25 cellular contexts compared by ENCODE assay signal in genomic region chr4:73853718-73854473, GRCh38. TPM values are rescaled to one million over a fixed set of nuclear protein-coding genes. Genes with fewer than 3 reads are reported as not detected.
A peak's percentile ranks its signal among the peaks of the same experiment; 100 is the strongest.
DNase-seq lines count a peak whose midpoint lies in the region; ATAC-seq, FAIRE-seq and TF ChIP-seq lines count a peak whose summit lies in the region.
"Had no signal": no experiment of that assay in that cellular context is flagged by ENCODE, and none has a peak within 500 bp of the region (broad histone marks: within the 10 kb centered on the region; RNA-seq: fewer than 3 reads in every experiment).

No MANE protein-coding gene starts in this region.

- H3K4me2 ChIP-seq in fibroblast of lung (ENCODE audit: extremely low read depth, insufficient read depth, low read length), result peak overlapping the region; percentile 57
- H3K4me2 ChIP-seq: SK-N-SH had no signal

- H3K79me2 ChIP-seq in fibroblast of lung (ENCODE audit: control insufficient read depth, insufficient read depth, low read length), result no peaks in the 10 kb centered on the region

- H2AFZ ChIP-seq in fibroblast of lung (ENCODE audit: low read length), result no peak overlapping the region

- H3K9me3 ChIP-seq in fibroblast of lung (ENCODE audit: control insufficient read depth, insufficient read depth, low read depth, low read length) (no peaks in the 10 kb centered on the region), sigmoid colon (no peaks in the 10 kb centered on the region), tibial nerve (no peaks in the 10 kb centered on the region)
- H3K9me3 ChIP-seq: lower lobe of right lung, SK-N-SH had no signal

- H3K36me3 ChIP-seq in fibroblast of lung (ENCODE audit: control insufficient read depth, insufficient read depth, low read length) (no peaks in the 10 kb centered on the region), sigmoid colon (no peaks in the 10 kb centered on the region), tibial nerve (no peaks in the 10 kb centered on the region)
- H3K36me3 ChIP-seq: lower lobe of right lung had no signal

- no peaks in the 10 kb centered on the region for H4K20me1 ChIP-seq in fibroblast of lung (ENCODE audit: control insufficient read depth, extremely low read depth, insufficient read depth, low read length)

- H3K27ac Mint-ChIP-seq in WTC11, result no peak overlapping the region
- H3K27ac Mint-ChIP-seq: activated CD8-positive, alpha-beta T cell treated with anti-CD3 and anti-CD28 coated beads for 36 hours; activated naive CD4-positive, alpha-beta T cell treated with anti-CD3 and anti-CD28 coated beads for 36 hours; effector memory CD8-positive, alpha-beta T cell; H9 had no signal

- CTCF ChIA-PET in WTC11 (lab: Charles Lee), result interaction anchor here (0.6 to 2.6 kb wide), 8 partner anchors 8 to 280 kb away, joined by 3 to 39 read pairs (median 4); partner anchors contain the start of gene CXCL1

- TF ChIP-seq EP300 in sigmoid colon (IDR thresholded peaks at IDR 0.05), result no peak
- TF ChIP-seq EP300 in tibial nerve (IDR thresholded peaks at IDR 0.05), result no peak

- whole genome bisulfite sequencing in sigmoid colon, 2 donors, result 57 to 60% methylated on average over 8 of the region's 8 CpGs
- 31 to 53% methylated on average over 8 of the region's 8 CpGs for WGBS in tibial nerve, 2 donors

- H3K4me3 Mint-ChIP-seq in WTC11, result peak overlapping the region; percentile 52
- H3K4me3 Mint-ChIP-seq: activated CD8-positive, alpha-beta T cell treated with anti-CD3 and anti-CD28 coated beads for 36 hours; activated naive CD4-positive, alpha-beta T cell treated with anti-CD3 and anti-CD28 coated beads for 36 hours; CD4-positive, alpha-beta memory T cell; effector memory CD8-positive, alpha-beta T cell had no signal

- DNase-seq in GM12892 (ENCODE audit: insufficient read length), result no peak
- DNase-seq in WTC11 (ENCODE audit: low spot score), result no peak
- no peak for DNase-seq in fibroblast of lung (ENCODE audit: low read depth in 2 of 2)
- no peak for DNase-seq in sigmoid colon
- DNase-seq in tibial nerve (ENCODE audit: low spot score in 2 of 2), result no peak
- no peak for DNase-seq in NCI-H1436 treated with DMSO at 0.1 percent for 48 hours (lab: John Stamatoyannopoulos, UW)
- DNase-seq in H54 (ENCODE audit: insufficient read length, low spot score), result no peak
- DNase-seq in activated CD8-positive, alpha-beta memory T cell treated with anti-CD3 and anti-CD28 coated beads, Interleukin-2, amount 50 U/mL, for 48 hours, result no peak
- DNase-seq: activated CD8-positive, alpha-beta T cell treated with anti-CD3 and anti-CD28 coated beads for 36 hours; activated naive CD4-positive, alpha-beta T cell treated with anti-CD3 and anti-CD28 coated beads for 36 hours; activated T-cell treated with anti-CD3 and anti-CD28 coated beads, Interleukin-2, amount 50 U/mL, for 1 hour; anterior cingulate cortex; CD4-positive, alpha-beta memory T cell; cerebellar nuclear complex; effector memory CD8-positive, alpha-beta T cell; NCI-H1417; NCI-H510A treated with DMSO at 0.1 percent for 48 hours; RPMI8226; SK-N-SH; stimulated activated CD4-positive, alpha-beta T cell treated with anti-CD3 and anti-CD28 coated beads, Interleukin-15, amount 100 ng/mL, for 24 hours had no signal

- no peak overlapping the region for H3K9ac ChIP-seq in fibroblast of lung (ENCODE audit: insufficient read depth, low read length)
- H3K9ac ChIP-seq: SK-N-SH had no signal

- ATAC-seq in WTC11, result no peak; the same call in 1 of the 2 replicates
- ATAC-seq: activated CD8-positive, alpha-beta T cell treated with anti-CD3 and anti-CD28 coated beads for 36 hours; effector memory CD8-positive, alpha-beta T cell had no signal

- TF ChIP-seq POLR2A in GM12892 (IDR thresholded peaks at IDR 0.05; ENCODE audit: low read depth, low read length) (no peak), sigmoid colon (IDR thresholded peaks at IDR 0.05) (no peak), tibial nerve (IDR thresholded peaks at IDR 0.05) (no peak), H54 (IDR thresholded peaks at IDR 0.05; ENCODE audit: low read depth, low read length) (no peak)

- H3K27me3 ChIP-seq in fibroblast of lung (ENCODE audit: control insufficient read depth, insufficient read depth, low read length) (no peaks in the 10 kb centered on the region), sigmoid colon (no peaks in the 10 kb centered on the region), tibial nerve (no peaks in the 10 kb centered on the region)

- POLR2A ChIA-PET in WTC11 (lab: Charles Lee), result no interaction called here

- FAIRE-seq in GM12892 (lab: Jason Lieb, UNC) (peak; percentile 73), H54 (lab: Jason Lieb, UNC) (no peak)
- FAIRE-seq: GM12891 had no signal

- no peaks in the 10 kb centered on the region for H3K9me3 Mint-ChIP-seq in WTC11
- H3K9me3 Mint-ChIP-seq: activated CD8-positive, alpha-beta T cell treated with anti-CD3 and anti-CD28 coated beads for 36 hours; activated naive CD4-positive, alpha-beta T cell treated with anti-CD3 and anti-CD28 coated beads for 36 hours; effector memory CD8-positive, alpha-beta T cell; H9 had no signal

- no peaks in the 10 kb centered on the region for H3K36me3 Mint-ChIP-seq in WTC11
- H3K36me3 Mint-ChIP-seq: CD4-positive, alpha-beta memory T cell had no signal

- intact Hi-C loops in sigmoid colon (cut with DNase I), result no loop called here

- H3K27me3 Mint-ChIP-seq in WTC11 (ENCODE audit: low read depth), result peaks cover 18% of the 10 kb centered on the region

- H3K4me1 ChIP-seq in fibroblast of lung (ENCODE audit: control insufficient read depth, extremely low read depth, insufficient read depth, low read length) (no peaks in the 10 kb centered on the region), sigmoid colon (peaks cover 0 to 8% (median 0%) of the 10 kb centered on the region in 4 donors), tibial nerve (peaks cover 0 to 16% (median 0%) of the 10 kb centered on the region in 4 donors)

- peaks cover 20% of the 10 kb centered on the region for H3K4me1 Mint-ChIP-seq in WTC11
- H3K4me1 Mint-ChIP-seq: CD4-positive, alpha-beta memory T cell had no signal

- H3K4me3 ChIP-seq in fibroblast of lung (replicated peaks in 1 of 4; ENCODE audit: control extremely low read depth in 1 of 4, insufficient read depth in 1 of 4, low read depth in 3 of 4, low read length in 4 of 4), result peak overlapping the region in 1 of 4 experiments; percentile 32
- peak overlapping the region in 3 of 4 donors; percentile 25 to 32 (median 32) for H3K4me3 ChIP-seq in sigmoid colon
- H3K4me3 ChIP-seq in tibial nerve, result no peak overlapping the region

- TF ChIP-seq CTCF in WTC11 (IDR thresholded peaks at IDR 0.05) (no peak), fibroblast of lung (conservative IDR thresholded peaks at IDR 0.05 in 1 of 2, IDR thresholded peaks at IDR 0.05 in 1 of 2; ENCODE audit: low read depth in 1 of 2, low read length in 2 of 2) (no peak), sigmoid colon (IDR thresholded peaks at IDR 0.05) (no peak), tibial nerve (IDR thresholded peaks at IDR 0.05) (no peak)

- H3K27ac ChIP-seq in fibroblast of lung (ENCODE audit: insufficient read depth, low read length) (no peak overlapping the region), sigmoid colon (no peak overlapping the region), tibial nerve (no peak overlapping the region)
- H3K27ac ChIP-seq: lower lobe of right lung had no signal

TF ChIP-seq in WTC11, 78 proteins besides CTCF, POLR2A, EP300 and RAD21:
- TF ChIP-seq SOX15 (CRISPR knock-in tag; IDR thresholded peaks at IDR 0.05), result no peak
- no peak for TF ChIP-seq SMAD3 (CRISPR knock-in tag; IDR thresholded peaks at IDR 0.05; ENCODE audit: borderline replicate concordance)
- TF ChIP-seq ATF2 (CRISPR knock-in tag; IDR thresholded peaks at IDR 0.05; ENCODE audit: borderline replicate concordance, low read depth), result no peak
- peak; percentile 85; the same call in 1 of the 2 replicates for TF ChIP-seq ZNF263 (CRISPR knock-in tag; IDR thresholded peaks at IDR 0.05; ENCODE audit: low read depth)
TF ChIP-seq in WTC11: peak in this region for 1.

RNA-seq across cellular contexts. Expression of gene PF4V1, which starts 0.8 kb away (rescaled TPM):
- not detected for polyA plus RNA-seq in GM12892 (2012; ENCODE audit: missing spikeins)
- not detected in 3 replicates for total RNA-seq in WTC11 (2021)
- not detected in 2 replicates for total RNA-seq in fibroblast of lung
- not detected in 2 replicates for polyA plus RNA-seq in fibroblast of lung
- polyA plus RNA-seq in fibroblast of lung (2012), result 0.31 TPM in 1 of 2 replicates, not detected in the other
- not detected in 2 replicates for polyA minus RNA-seq in fibroblast of lung (ENCODE audit: low replicate concordance)
- not detected for total RNA-seq in sigmoid colon
- not detected for polyA plus RNA-seq in sigmoid colon
- total RNA-seq in tibial nerve, result not detected
- total RNA-seq: activated CD8-positive, alpha-beta T cell treated with anti-CD3 and anti-CD28 coated beads for 36 hours; activated naive CD4-positive, alpha-beta T cell treated with anti-CD3 and anti-CD28 coated beads for 36 hours; CD4-positive, alpha-beta memory T cell; H9; lower lobe of right lung; T-helper 2 cell treated with Interferon-gamma antibody and Interleukin-4, amounts not matched to agents 100 ng/mL and 5 ng/mL, for 36 hours; temporal lobe had no signal
- polyA plus RNA-seq: CD4-positive, alpha-beta memory T cell; SK-N-SH had no signal

RNA-seq across cellular contexts. Expression of gene CXCL1, which starts 15.3 kb away (rescaled TPM):
- not detected for polyA plus RNA-seq in GM12892 (2012; ENCODE audit: missing spikeins)
- total RNA-seq in WTC11 (2021) (0.85 to 1.4 TPM (median 1.4 TPM) in 3 replicates), fibroblast of lung (1.5 and 2.3 TPM in 2 replicates), sigmoid colon (1 to 10 TPM; 1.5 to 6.8 (median 4.0) TPM), tibial nerve (1 to 10 TPM in 2 of 4 donors, under 1 TPM in 1, not detected in 1; 0.84 to 2.7 (median 1.3) TPM)
- polyA plus RNA-seq in fibroblast of lung (1.2 and 1.4 TPM in 2 replicates), sigmoid colon (100 to 1,000 TPM in 1 of 3 donors, 10 to 100 TPM in 2; 13.2 to 222 (median 16.0) TPM)
- polyA plus RNA-seq in fibroblast of lung (2012), result 0.75 and 1.5 TPM in 2 replicates
- polyA minus RNA-seq in fibroblast of lung (ENCODE audit: low replicate concordance), result 0.39 TPM in 1 of 2 replicates, not detected in the other
- total RNA-seq: activated CD8-positive, alpha-beta T cell treated with anti-CD3 and anti-CD28 coated beads for 36 hours; activated naive CD4-positive, alpha-beta T cell treated with anti-CD3 and anti-CD28 coated beads for 36 hours; CD4-positive, alpha-beta memory T cell; T-helper 2 cell treated with Interferon-gamma antibody and Interleukin-4, amounts not matched to agents 100 ng/mL and 5 ng/mL, for 36 hours had no signal
- polyA plus RNA-seq: CD4-positive, alpha-beta memory T cell had no signal

RNA-seq across cellular contexts. Expression of gene CXCL6, which starts 17.4 kb away (rescaled TPM):
- not detected for polyA plus RNA-seq in GM12892 (2012; ENCODE audit: missing spikeins)
- total RNA-seq in WTC11 (2021) (3.8 to 4.9 TPM (median 4.4 TPM) in 3 replicates), fibroblast of lung (0.17 and 0.77 TPM in 2 replicates), sigmoid colon (1 to 10 TPM in 1 of 4 donors, under 1 TPM in 2, not detected in 1; 0.33 to 9.6 (median 0.95) TPM), tibial nerve (1 to 10 TPM in 1 of 4 donors, not detected in 3; 2.2 TPM)
- polyA plus RNA-seq in fibroblast of lung (0.23 and 0.66 TPM in 2 replicates), sigmoid colon (1 to 10 TPM in 1 of 3 donors, under 1 TPM in 1, not detected in 1; 0.60 to 1.5 TPM)
- polyA plus RNA-seq in fibroblast of lung (2012), result 0.43 and 0.62 TPM in 2 replicates
- not detected in 2 replicates for polyA minus RNA-seq in fibroblast of lung (ENCODE audit: low replicate concordance)
- total RNA-seq: activated CD8-positive, alpha-beta T cell treated with anti-CD3 and anti-CD28 coated beads for 36 hours; activated naive CD4-positive, alpha-beta T cell treated with anti-CD3 and anti-CD28 coated beads for 36 hours; CD4-positive, alpha-beta memory T cell; T-helper 2 cell treated with Interferon-gamma antibody and Interleukin-4, amounts not matched to agents 100 ng/mL and 5 ng/mL, for 36 hours had no signal
- polyA plus RNA-seq: CD4-positive, alpha-beta memory T cell had no signal

Comparison
In these comparisons a context has a peak if more than half of its experiments do, and no peak if none do; other contexts are left out.
1. H3K4me3 ChIP-seq: peak in sigmoid colon (3 of 4); none in tibial nerve (0 of 4).